Comparison of ENCODE assay signal across 10 cellular contexts in the genomic region with DNA sequence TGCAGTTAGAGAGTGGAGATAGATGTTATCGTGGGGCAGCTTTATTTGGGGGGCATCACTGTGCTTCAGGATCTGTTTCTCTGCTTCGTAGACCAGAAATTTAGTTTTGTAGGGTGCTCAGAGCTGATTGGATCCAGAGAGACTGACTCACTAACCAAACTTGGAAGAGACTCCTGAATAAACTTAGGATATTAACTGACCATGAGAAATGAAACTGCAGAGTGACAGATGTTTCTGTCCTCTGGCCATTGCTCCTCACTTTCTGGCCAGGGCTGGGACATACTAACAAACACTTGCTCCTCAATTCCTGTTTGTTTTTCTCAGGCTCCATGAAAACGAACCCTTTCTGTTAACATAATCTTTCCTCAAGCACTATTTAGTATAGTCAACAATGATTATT. TPM values are rescaled to one million over a fixed set of nuclear protein-coding genes. Genes with fewer than 3 reads are reported as not detected.
A peak's percentile ranks its signal among the peaks of the same experiment; 100 is the strongest.
DNase-seq lines count a peak whose midpoint lies in the region; ATAC-seq and TF ChIP-seq lines count a peak whose summit lies in the region.
"Had no signal": no experiment of that assay in that cellular context is flagged by ENCODE, and none has a peak within 500 bp of the region (broad histone marks: within the 10 kb centered on the region; RNA-seq: fewer than 3 reads in every experiment).

No MANE protein-coding gene starts in this region.

- no CpG with 5 or more reads among the region's 3 CpGs for whole genome bisulfite sequencing in H9 (ENCODE audit: extremely low coverage, insufficient read length, low lambda C conversion rate)

- TF ChIP-seq CTCF in right atrium auricular region (IDR thresholded peaks at IDR 0.05) (no peak), H9 (conservative IDR thresholded peaks at IDR 0.05) (no peak)

- H4K91ac ChIP-seq in H9 (ENCODE audit: insufficient read length, low read depth, low read length) = no peak overlapping the region

- no peak overlapping the region for H3K56ac ChIP-seq in H9 (ENCODE audit: insufficient read length, low read depth, low read length)

- H3K4me3 Mint-ChIP-seq in T-helper 17 cell = no peak overlapping the region
- no peak overlapping the region for H3K4me3 Mint-ChIP-seq in H9

- no peaks in the 10 kb centered on the region for H3K9me3 ChIP-seq in T-helper 17 cell (ENCODE audit: control insufficient read depth, low read length, poor library complexity, severe bottlenecking)
- H3K9me3 ChIP-seq in right atrium auricular region = no peaks in the 10 kb centered on the region
- no peaks in the 10 kb centered on the region for H3K9me3 ChIP-seq in skeletal muscle satellite cell (replicated peaks; ENCODE audit: low read length)
- H3K9me3 ChIP-seq in H9 (ENCODE audit: control insufficient read depth, low read depth, low read length) = no peaks in the 10 kb centered on the region

- no peak overlapping the region for H2BK5ac ChIP-seq in H9 (ENCODE audit: insufficient read length, low read length)

- H3K4me2 ChIP-seq in skeletal muscle satellite cell (ENCODE audit: low read length) = peak overlapping the region; percentile 77
- H3K4me2 ChIP-seq in H9 (ENCODE audit: insufficient read depth, insufficient read length, low read length) = no peak overlapping the region

- H4K8ac ChIP-seq in H9 (replicated peaks; ENCODE audit: insufficient read length, low read depth, low read length) = no peak overlapping the region

- no peaks in the 10 kb centered on the region for H3K27me3 ChIP-seq in right atrium auricular region
- no peaks in the 10 kb centered on the region for H3K27me3 ChIP-seq in skeletal muscle satellite cell (ENCODE audit: control insufficient read depth, insufficient read depth, low read length)
- no peaks in the 10 kb centered on the region for H3K27me3 ChIP-seq in H9 (ENCODE audit: insufficient read depth, low read length)

- H3K4ac ChIP-seq in H9 (ENCODE audit: low read depth, low read length) = no peak overlapping the region

- H3K23me2 ChIP-seq in H9 (ENCODE audit: insufficient read length, low read depth, low read length, poor library complexity, severe bottlenecking) = peaks cover 8% of the 10 kb centered on the region

- H2AK5ac ChIP-seq in H9 (ENCODE audit: insufficient read length, low read length) = no peak overlapping the region

- H3K27me3 Mint-ChIP-seq in T-helper 17 cell = no peaks in the 10 kb centered on the region
- H3K27me3 Mint-ChIP-seq in H9 (ENCODE audit: low read depth) = no peaks in the 10 kb centered on the region

- H3K9ac ChIP-seq in skeletal muscle satellite cell (ENCODE audit: low read depth, low read length) (peak overlapping the region; percentile 47), H9 (ENCODE audit: extremely low read depth, insufficient read length, low read length) (no peak overlapping the region)

- H3K23ac ChIP-seq in H9 (ENCODE audit: insufficient read length, low read depth, low read length) = no peak overlapping the region

- H3K79me1 ChIP-seq in H9 (ENCODE audit: insufficient read depth, low read depth, low read length, poor library complexity, severe bottlenecking) = peaks cover 12% of the 10 kb centered on the region

- no peak for ATAC-seq in T-helper 17 cell
- ATAC-seq in HG02970 (IDR thresholded peaks at IDR 0.05; ENCODE audit: low FRiP score, unreplicated experiment) = no peak

- peaks cover 0 to 63% of the 10 kb centered on the region in 2 donors for H3K4me1 ChIP-seq in right atrium auricular region
- peaks cover 36% of the 10 kb centered on the region for H3K4me1 ChIP-seq in skeletal muscle satellite cell (ENCODE audit: control insufficient read depth, insufficient read depth, low read length)
- H3K4me1 ChIP-seq in H9 (ENCODE audit: insufficient read depth, low read length) = peaks cover 2% of the 10 kb centered on the region; the same call in 1 of the 2 replicates

- H3K4me3 ChIP-seq in right atrium auricular region (no peak overlapping the region), skeletal muscle satellite cell (ENCODE audit: low read length) (peak overlapping the region; percentile 48)

- peak overlapping the region; percentile 47 to 52 for H3K27ac ChIP-seq in right atrium auricular region
- no peak overlapping the region for H3K27ac ChIP-seq in H9 (ENCODE audit: insufficient read length, low read depth, low read length)

- no peak overlapping the region for H2AFZ ChIP-seq in H9 (ENCODE audit: low read length)

- no peak overlapping the region for H2BK20ac ChIP-seq in H9 (ENCODE audit: low read depth, low read length, poor library complexity, severe bottlenecking)

- no peaks in the 10 kb centered on the region; a peak in 3 of 5 replicates for H3K9me3 Mint-ChIP-seq in H9

- no peak overlapping the region for H3K18ac ChIP-seq in H9 (ENCODE audit: insufficient read length, low read depth, low read length)

- H3T11ph ChIP-seq in H9 (ENCODE audit: low read length) = no peak overlapping the region

- H3K27ac Mint-ChIP-seq in T-helper 17 cell (peak overlapping the region; percentile 61), H9 (peak overlapping the region in 1 of 3 experiments; percentile 22; a peak in 2 of 7 replicates)

- no peaks in the 10 kb centered on the region for H3K36me3 ChIP-seq in right atrium auricular region
- H3K36me3 ChIP-seq in skeletal muscle satellite cell (ENCODE audit: insufficient read depth, low read length) = no peaks in the 10 kb centered on the region

- peaks cover 41% of the 10 kb centered on the region; the same call in 1 of the 2 replicates for H3K79me2 ChIP-seq in H9 (ENCODE audit: insufficient read depth, low read length)

- H2BK120ac ChIP-seq in H9 (ENCODE audit: low read depth, low read length, poor library complexity, severe bottlenecking) = no peak overlapping the region

- H4K5ac ChIP-seq in H9 (ENCODE audit: insufficient read length, low read depth, low read length) = no peak overlapping the region

- no peak overlapping the region for H2BK15ac ChIP-seq in H9 (ENCODE audit: low read depth, low read length)

- DNase-seq in DMS53 (lab: John Stamatoyannopoulos, UW) (peak; percentile 55), T-helper 17 cell (no peak), right atrium auricular region (ENCODE audit: low spot score) (no peak), H9 (no peak), midbrain (lab: John Stamatoyannopoulos, UW) (no peak)
- DNase-seq: activated gamma-delta T cell treated with Interleukin-2 at 50 U/mL for 16 hours, Karpas-422, NCI-H774 had no signal

- H3K4me1 Mint-ChIP-seq in T-helper 17 cell = peaks cover 49% of the 10 kb centered on the region
- peaks cover 33 to 38% of the 10 kb centered on the region in 2 experiments for H3K4me1 Mint-ChIP-seq in H9

- H4K20me1 ChIP-seq in H9 (ENCODE audit: control insufficient read depth, insufficient read depth, insufficient read length) = no peaks in the 10 kb centered on the region

- H2BK12ac ChIP-seq in H9 (ENCODE audit: insufficient read length, low read depth, low read length) = no peak overlapping the region

- H3K36me3 Mint-ChIP-seq in T-helper 17 cell (ENCODE audit: low read depth) (peaks cover 1% of the 10 kb centered on the region), H9 (ENCODE audit: insufficient read depth in 1 of 3, low read depth in 3 of 3) (peaks cover 1 to 6% (median 4%) of the 10 kb centered on the region in 3 experiments; a peak in 3 of 7 replicates)

- no peak overlapping the region for H3K14ac ChIP-seq in H9 (ENCODE audit: insufficient read depth, low read length)

RNA-seq across cellular contexts. Expression of a gene that starts 4.3 kb away (rescaled TPM):
- total RNA-seq in T-helper 17 cell (10 to 100 TPM; 33.8 to 36.5 TPM), right atrium auricular region (10 to 100 TPM in 1 of 2 donors, 1 to 10 TPM in 1; 9.7 to 18.4 TPM), H9 (2021) (32.7 and 34.6 TPM in 2 replicates)
- 5.8 and 6.8 TPM in 2 replicates for total RNA-seq in skeletal muscle satellite cell (2012; rRNA removed)

RNA-seq across cellular contexts. Expression of a gene that starts 36.8 kb away (rescaled TPM):
- 10 to 100 TPM; 53.1 to 67.7 TPM for total RNA-seq in T-helper 17 cell
- total RNA-seq in right atrium auricular region = 10 to 100 TPM; 79.7 to 81.2 TPM
- 177 and 178 TPM in 2 replicates for total RNA-seq in skeletal muscle satellite cell (2012; rRNA removed)
- 250 and 252 TPM in 2 replicates for total RNA-seq in H9 (2021)
